In the genomic region with DNA sequence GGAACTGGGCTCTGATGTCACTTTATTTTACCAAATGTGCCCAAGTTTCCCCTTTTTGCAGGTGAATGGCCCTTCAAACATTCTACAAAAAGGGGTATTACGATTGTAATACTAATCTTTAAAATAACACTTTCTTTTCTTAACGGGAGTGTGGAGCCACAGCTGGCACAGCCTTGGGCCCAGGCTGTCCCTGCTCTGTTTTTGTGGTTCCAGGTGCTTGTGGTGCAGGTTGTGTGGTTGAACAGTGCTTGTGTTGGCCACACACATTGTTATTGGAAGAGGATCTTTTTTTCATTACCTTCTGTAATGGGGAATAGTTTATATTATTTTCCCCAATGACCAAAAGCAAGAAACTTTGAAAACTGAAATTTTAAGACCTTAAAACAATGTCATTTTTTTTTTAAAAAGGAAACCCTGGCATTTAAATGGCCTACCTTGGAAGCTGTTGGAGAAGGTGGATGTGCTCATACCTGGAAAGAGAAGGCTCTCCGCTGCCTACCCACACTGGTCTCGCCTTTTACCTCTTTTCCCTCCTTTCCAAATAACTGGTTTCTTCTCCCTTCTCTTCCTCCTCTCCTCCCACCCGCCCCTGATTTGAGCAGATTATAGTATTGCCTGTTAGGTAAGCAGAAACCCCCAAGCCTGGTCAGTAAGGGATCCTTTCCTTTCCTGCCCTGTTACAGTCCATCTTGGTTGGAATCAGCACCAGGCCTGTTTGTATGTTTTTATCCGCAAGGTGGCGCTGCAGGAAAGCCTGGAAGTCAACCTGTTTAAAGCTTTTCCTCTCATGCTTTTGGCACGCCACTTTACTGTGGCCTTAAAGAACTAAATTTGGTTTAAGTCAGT, we compare ENCODE assay signal across 8 cellular contexts. TPM values are rescaled to one million over a fixed set of nuclear protein-coding genes. Genes with fewer than 3 reads are reported as not detected.
DNase-seq lines count a peak whose midpoint lies in the region; ATAC-seq and TF ChIP-seq lines count a peak whose summit lies in the region.

No MANE protein-coding gene starts in this region.

- no peak overlapping the region for H3K4me3 Mint-ChIP-seq in naive thymus-derived CD4-positive, alpha-beta T cell
- no peak overlapping the region for H3K4me3 Mint-ChIP-seq in stimulated activated effector memory CD8-positive, alpha-beta T cell treated with anti-CD3 and anti-CD28 coated beads, Interleukin-12 subunit alpha, Interleukin-12 subunit beta, amount 100 ng/mL, for 72 hours

- POLR2A ChIA-PET in naive thymus-derived CD4-positive, alpha-beta T cell (lab: Charles Lee), result interaction anchor here (0.6 to 2.5 kb wide), 8 partner anchors 12 to 602 kb away, joined by 3 to 6 read pairs (median 4); a partner anchor contains a TSS

- peaks cover 0 to 27% (median 14%) of the 10 kb centered on the region in 7 donors for H3K4me1 Mint-ChIP-seq in naive thymus-derived CD4-positive, alpha-beta T cell
- peaks cover 8% of the 10 kb centered on the region for H3K4me1 Mint-ChIP-seq in stimulated activated effector memory CD8-positive, alpha-beta T cell treated with anti-CD3 and anti-CD28 coated beads, Interleukin-12 subunit alpha, Interleukin-12 subunit beta, amount 100 ng/mL, for 72 hours

- ATAC-seq in GM19328 (IDR thresholded peaks at IDR 0.05; ENCODE audit: unreplicated experiment), result peak; percentile 67
- ATAC-seq in HG03571 (IDR thresholded peaks at IDR 0.05; ENCODE audit: unreplicated experiment), result peak; percentile 69
- ATAC-seq in naive thymus-derived CD4-positive, alpha-beta T cell, result peak; percentile 84
- peak; percentile 61 for ATAC-seq in stimulated activated effector memory CD8-positive, alpha-beta T cell treated with anti-CD3 and anti-CD28 coated beads, Interleukin-12 subunit alpha, Interleukin-12 subunit beta, amount 100 ng/mL, for 72 hours

- TF ChIP-seq POLR2A in erythroblast (IDR thresholded peaks at IDR 0.05; ENCODE audit: low read length), result no peak

- H3K27me3 ChIP-seq in NT2/D1 (ENCODE audit: insufficient read depth, insufficient read length), result no peaks in the 10 kb centered on the region
- H3K27me3 ChIP-seq in naive thymus-derived CD4-positive, alpha-beta T cell (ENCODE audit: control insufficient read depth in 2 of 2, insufficient read depth in 2 of 2, low read length in 2 of 2), result no peaks in the 10 kb centered on the region

- no peaks in the 10 kb centered on the region for H3K9me3 ChIP-seq in NT2/D1 (ENCODE audit: insufficient read depth, low read length)
- H3K9me3 ChIP-seq in naive thymus-derived CD4-positive, alpha-beta T cell (ENCODE audit: control insufficient read depth in 2 of 3, low read length in 3 of 3), result no peaks in the 10 kb centered on the region

- CTCF ChIA-PET in naive thymus-derived CD4-positive, alpha-beta T cell (lab: Charles Lee), result interaction anchor here (0.6 to 4.9 kb wide), 28 partner anchors 12 to 1388 kb away, joined by 3 to 77 read pairs (median 4); a partner anchor contains a TSS

- no peaks in the 10 kb centered on the region for H3K4me1 ChIP-seq in NT2/D1 (ENCODE audit: insufficient read depth, insufficient read length)
- no peaks in the 10 kb centered on the region for H3K4me1 ChIP-seq in naive thymus-derived CD4-positive, alpha-beta T cell (ENCODE audit: control insufficient read depth in 2 of 2, insufficient read depth in 2 of 2, low read length in 2 of 2)

- no peaks in the 10 kb centered on the region for H3K9me3 Mint-ChIP-seq in naive thymus-derived CD4-positive, alpha-beta T cell
- no peaks in the 10 kb centered on the region for H3K9me3 Mint-ChIP-seq in stimulated activated effector memory CD8-positive, alpha-beta T cell treated with anti-CD3 and anti-CD28 coated beads, Interleukin-12 subunit alpha, Interleukin-12 subunit beta, amount 100 ng/mL, for 72 hours

- intact Hi-C loops in naive thymus-derived CD4-positive, alpha-beta T cell (cut with micrococcal nuclease), result loop anchor here (1.0 to 10.0 kb wide), 12 partner anchors 455 to 1389 kb away; a partner anchor contains a TSS

- H3K27me3 Mint-ChIP-seq in naive thymus-derived CD4-positive, alpha-beta T cell, result no peaks in the 10 kb centered on the region

- DNase-seq in CD1c-positive myeloid dendritic cell (ENCODE audit: extremely low spot score) (peak; percentile 82), NT2/D1 (ENCODE audit: low read depth, low spot score) (peak; percentile 57), erythroblast (lab: John Stamatoyannopoulos, UW) (peak; percentile 76 to 87)
- peak; percentile 93 for DNase-seq in activated CD8-positive, alpha-beta memory T cell treated with anti-CD3 and anti-CD28 coated beads, Interleukin-2, amount 50 U/mL, for 48 hours
- peak; percentile 63 to 86 (median 76) for DNase-seq in naive thymus-derived CD4-positive, alpha-beta T cell
- DNase-seq in stimulated activated effector memory CD8-positive, alpha-beta T cell treated with anti-CD3 and anti-CD28 coated beads, Interleukin-12 subunit alpha, Interleukin-12 subunit beta, amount 100 ng/mL, for 72 hours (ENCODE audit: low spot score in 2 of 2), result peak; percentile 69 to 89

- H3K27ac ChIP-seq in naive thymus-derived CD4-positive, alpha-beta T cell (ENCODE audit: low read depth, low read length), result no peak overlapping the region

- H3K9ac ChIP-seq in NT2/D1 (ENCODE audit: insufficient read length, low read depth), result no peak overlapping the region

- H3K36me3 Mint-ChIP-seq in naive thymus-derived CD4-positive, alpha-beta T cell, result peaks cover 0 to 35% (median 18%) of the 10 kb centered on the region in 5 donors
- H3K36me3 Mint-ChIP-seq in stimulated activated effector memory CD8-positive, alpha-beta T cell treated with anti-CD3 and anti-CD28 coated beads, Interleukin-12 subunit alpha, Interleukin-12 subunit beta, amount 100 ng/mL, for 72 hours, result peaks cover 72% of the 10 kb centered on the region

- peaks cover 42% of the 10 kb centered on the region for H3K36me3 ChIP-seq in NT2/D1 (ENCODE audit: insufficient read depth, insufficient read length, low read length)
- peaks cover 0 to 36% (median 4%) of the 10 kb centered on the region in 3 experiments for H3K36me3 ChIP-seq in naive thymus-derived CD4-positive, alpha-beta T cell (ENCODE audit: control insufficient read depth in 2 of 3, insufficient read depth in 3 of 3, low read length in 3 of 3)

- peak overlapping the region in 6 of 9 donors; percentile 5 to 86 (median 52) for H3K27ac Mint-ChIP-seq in naive thymus-derived CD4-positive, alpha-beta T cell
- no peak overlapping the region for H3K27ac Mint-ChIP-seq in stimulated activated effector memory CD8-positive, alpha-beta T cell treated with anti-CD3 and anti-CD28 coated beads, Interleukin-12 subunit alpha, Interleukin-12 subunit beta, amount 100 ng/mL, for 72 hours

- H3K4me3 ChIP-seq in NT2/D1 (ENCODE audit: insufficient read length, low read depth), result no peak overlapping the region
- no peak overlapping the region for H3K4me3 ChIP-seq in naive thymus-derived CD4-positive, alpha-beta T cell (ENCODE audit: low read length)

RNA-seq across cellular contexts. Expression of a gene that starts 28.6 kb away (rescaled TPM):
- total RNA-seq in naive thymus-derived CD4-positive, alpha-beta T cell, result 10 to 100 TPM; 16.5 to 38.8 (median 29.7) TPM
- 10 to 100 TPM; 43.0 to 45.1 TPM for polyA plus RNA-seq in naive thymus-derived CD4-positive, alpha-beta T cell
